Comparison of ENCODE assay signal across 8 cellular contexts in genomic region chr15:87672309-87672897, GRCh38.
DNase-seq lines count a peak whose midpoint lies in the region; ATAC-seq and TF ChIP-seq lines count a peak whose summit lies in the region.

No MANE protein-coding gene starts in this region.

- in situ Hi-C loops in GM23248 (cut with MboI), result no loop called here

- H3K4me1 ChIP-seq in GM23248 (ENCODE audit: insufficient read depth) (peaks cover 5% of the 10 kb centered on the region; the same call in 1 of the 2 replicates), Peyer's patch (no peaks in the 10 kb centered on the region), foreskin keratinocyte (no peaks in the 10 kb centered on the region)

- no peaks in the 10 kb centered on the region for H4K20me1 ChIP-seq in GM23248 (ENCODE audit: insufficient read depth)

- H3F3A ChIP-seq in GM23248 (ENCODE audit: insufficient read depth), result no peaks in the 10 kb centered on the region

- H3K4me3 ChIP-seq in GM23248 (no peak overlapping the region), Peyer's patch (no peak overlapping the region)

- 17 to 18% methylated on average over 4 of the region's 4 CpGs for WGBS in GM23248 (ENCODE audit: low coverage in 1 of 2, low lambda C conversion rate in 2 of 2, missing lambda C conversion rate in 2 of 2), 2 experiments

- H3K36me3 ChIP-seq in GM23248 (ENCODE audit: low read depth) (no peaks in the 10 kb centered on the region), Peyer's patch (no peaks in the 10 kb centered on the region)

- H3K27me3 ChIP-seq in GM23248 (replicated peaks; ENCODE audit: insufficient read depth) (no peaks in the 10 kb centered on the region), Peyer's patch (no peaks in the 10 kb centered on the region), foreskin keratinocyte (no peaks in the 10 kb centered on the region)

- H3K27ac ChIP-seq in GM23248, result no peak overlapping the region
- H3K27ac ChIP-seq in Peyer's patch, result no peak overlapping the region
- H3K27ac ChIP-seq in foreskin keratinocyte, result no peak overlapping the region

- intact Hi-C loops in sciatic nerve (cut with DNase I) (no loop called here), posterior vena cava (cut with DNase I) (loop anchor here in 1 of 2 donors (10.0 kb wide), 1 partner anchor 582 kb away; the partner anchor contains the start of gene NTRK3)

- no peak for TF ChIP-seq POLR2A in Peyer's patch (IDR thresholded peaks at IDR 0.05)

- no peak overlapping the region for H3K4me2 ChIP-seq in GM23248 (ENCODE audit: unreplicated experiment)

- DNase-seq in GM23248 (peak; percentile 67), Peyer's patch (peak in 1 of 3 donors; percentile 47), foreskin keratinocyte (peak in 1 of 2 donors; percentile 23), sciatic nerve (ENCODE audit: low spot score) (peak; percentile 61), HUDEP-2 (lab: John Stamatoyannopoulos, UW; ENCODE audit: unreplicated experiment in 76 of 76) (no peak), posterior vena cava (ENCODE audit: low spot score) (no peak), HCEC 1CT (no peak)

- H3K9me3 ChIP-seq in GM23248 (ENCODE audit: low read depth), result no peaks in the 10 kb centered on the region
- no peaks in the 10 kb centered on the region for H3K9me3 ChIP-seq in Peyer's patch

- H3K79me2 ChIP-seq in GM23248 (ENCODE audit: insufficient read depth), result no peaks in the 10 kb centered on the region

- peak in 4 of 6 experiments; percentile 16 to 37 (median 31) for TF ChIP-seq CTCF in Peyer's patch (IDR thresholded peaks at IDR 0.05)
- peak; percentile 67 for TF ChIP-seq CTCF in foreskin keratinocyte (conservative IDR thresholded peaks at IDR 0.05)

- H2AFZ ChIP-seq in GM23248, result no peak overlapping the region

- no peaks in the 10 kb centered on the region for H3K9me2 ChIP-seq in GM23248 (ENCODE audit: insufficient read depth)

- no peak overlapping the region for H3K9ac ChIP-seq in GM23248

- peak; percentile 64 for ATAC-seq in foreskin keratinocyte
- ATAC-seq in sciatic nerve, result peak; percentile 52
- ATAC-seq in GM21360 (IDR thresholded peaks at IDR 0.05; ENCODE audit: unreplicated experiment), result no peak

Comparison
In these comparisons a context has a peak if more than half of its experiments do, and no peak if none do; other contexts are left out.
1. DNase-seq: peak in GM23248 (single experiment) and sciatic nerve (single experiment); none in HUDEP-2 (0 of 76), posterior vena cava (single experiment) and HCEC 1CT (single experiment).